ENCODE assay signal across 1 cellular context in genomic region chr1:200040516-200041138, GRCh38.
TF ChIP-seq lines count a peak whose summit lies in the region.

No MANE protein-coding gene starts in this region.

TF ChIP-seq in liver, 16 proteins besides CTCF, POLR2A, EP300 and RAD21 (continued from another document):
- TF ChIP-seq REST (IDR thresholded peaks at IDR 0.05) (peak; percentile 81), YY1 (IDR thresholded peaks at IDR 0.05) (no peak), HNF4A (conservative IDR thresholded peaks at IDR 0.05) (peak; percentile 65 to 76), JUND (IDR thresholded peaks at IDR 0.05) (no peak), FOXA2 (IDR thresholded peaks at IDR 0.05) (no peak), ZBTB33 (IDR thresholded peaks at IDR 0.05) (no peak), NR2F2 (IDR thresholded peaks at IDR 0.05) (peak; percentile 73), MAX (IDR thresholded peaks at IDR 0.05) (peak; percentile 64)
